In the genomic region with DNA sequence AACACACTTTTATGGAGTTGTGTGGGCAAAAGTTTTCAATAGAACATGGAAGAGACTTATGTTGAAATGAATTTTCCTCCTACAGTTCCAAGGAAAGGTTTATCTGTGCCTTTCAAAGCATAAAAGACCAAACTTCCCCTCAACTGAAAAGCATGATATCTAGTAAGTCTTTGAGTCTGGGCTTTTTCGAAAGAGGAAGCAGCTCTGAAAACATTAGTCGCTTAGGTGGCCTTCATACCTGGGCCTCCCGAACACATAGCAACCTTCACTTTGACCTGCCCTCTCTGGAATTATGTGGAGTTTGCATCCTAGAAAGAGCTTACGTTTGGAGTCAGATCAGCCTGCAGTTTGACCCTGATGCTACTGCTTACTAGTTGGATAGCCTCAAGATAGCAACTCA, we compare ENCODE assay signal across 21 cellular contexts.
"Had no signal": no experiment of that assay in that cellular context is flagged by ENCODE, and none has a peak within 500 bp of the region (broad histone marks: within the 10 kb centered on the region; RNA-seq: fewer than 3 reads in every experiment).

No MANE protein-coding gene starts in this region.

- H3K36me3 ChIP-seq: adrenal gland, breast epithelium, left lung, right atrium auricular region had no signal

- FAIRE-seq: astrocyte, frontal cortex had no signal

- ATAC-seq: activated CD8-positive, alpha-beta T cell treated with anti-CD3 and anti-CD28 coated beads for 36 hours; left lung had no signal

- H3K27me3 ChIP-seq: adrenal gland, breast epithelium, left lung, right atrium auricular region had no signal

- H3K4me3 Mint-ChIP-seq: activated CD4-positive, alpha-beta T cell treated with anti-CD3 and anti-CD28 coated beads, Interleukin-2, amount 10 ng/mL, durations not matched to agents 24 days and 14 days; activated CD8-positive, alpha-beta T cell treated with anti-CD3 and anti-CD28 coated beads for 36 hours; activated naive CD4-positive, alpha-beta T cell treated with anti-CD3 and anti-CD28 coated beads, Interleukin-2, amount 50 U/mL, for 24 hours; nephron progenitor cell; stimulated activated naive CD8-positive, alpha-beta T cell treated with anti-CD3 and anti-CD28 coated beads, Interleukin-15, amount 100 ng/mL, for 72 hours; T-helper 1 cell treated with Interleukin-12 subunit alpha and Interleukin-12 subunit beta and Interleukin-4 antibody, amounts not matched to agents 30 μg/mL and 1 μg/mL, for 36 hours had no signal

- H3K9me3 ChIP-seq: adrenal gland, breast epithelium, left lung, right atrium auricular region had no signal

- H3K4me3 ChIP-seq: adrenal gland, breast epithelium, left lung, right atrium auricular region had no signal

- H3K27ac ChIP-seq: adrenal gland, breast epithelium, left lung, right atrium auricular region had no signal

- H3K4me1 ChIP-seq: adrenal gland, breast epithelium, right atrium auricular region had no signal

- H3K27ac Mint-ChIP-seq: activated CD8-positive, alpha-beta T cell treated with anti-CD3 and anti-CD28 coated beads for 36 hours; activated naive CD4-positive, alpha-beta T cell treated with anti-CD3 and anti-CD28 coated beads, Interleukin-2, amount 50 U/mL, for 24 hours; nephron progenitor cell; progenitor cell of endocrine pancreas; stimulated activated naive CD8-positive, alpha-beta T cell treated with anti-CD3 and anti-CD28 coated beads, Interleukin-15, amount 100 ng/mL, for 72 hours had no signal

- DNase-seq: activated CD4-positive, alpha-beta T cell treated with anti-CD3 and anti-CD28 coated beads, Interleukin-2, amount 10 ng/mL, durations not matched to agents 24 days and 14 days; activated CD8-positive, alpha-beta memory T cell treated with anti-CD3 and anti-CD28 coated beads, Interleukin-2, amount 50 U/mL, for 48 hours; activated CD8-positive, alpha-beta T cell treated with anti-CD3 and anti-CD28 coated beads for 36 hours; activated effector memory CD4-positive, alpha-beta T cell treated with anti-CD3 and anti-CD28 coated beads, Interleukin-2, amount 50 U/mL, for 16 hours; activated T-cell treated with anti-CD3 and anti-CD28 coated beads, Interleukin-2, amount 50 U/mL, for 48 hours; adrenal gland; cortex of kidney; effector CD4-positive, alpha-beta T cell; left lung; midbrain; nephron progenitor cell; nucleus accumbens; stimulated activated naive CD8-positive, alpha-beta T cell treated with anti-CD3 and anti-CD28 coated beads, Interleukin-15, amount 100 ng/mL, for 72 hours; trophoblast cell had no signal

- H3K4me1 Mint-ChIP-seq: activated naive CD4-positive, alpha-beta T cell treated with anti-CD3 and anti-CD28 coated beads, Interleukin-2, amount 50 U/mL, for 24 hours had no signal

- H3K9me3 Mint-ChIP-seq: activated CD4-positive, alpha-beta T cell treated with anti-CD3 and anti-CD28 coated beads, Interleukin-2, amount 10 ng/mL, durations not matched to agents 24 days and 14 days; activated CD8-positive, alpha-beta T cell treated with anti-CD3 and anti-CD28 coated beads for 36 hours; activated naive CD4-positive, alpha-beta T cell treated with anti-CD3 and anti-CD28 coated beads, Interleukin-2, amount 50 U/mL, for 24 hours; nephron progenitor cell; stimulated activated naive CD8-positive, alpha-beta T cell treated with anti-CD3 and anti-CD28 coated beads, Interleukin-15, amount 100 ng/mL, for 72 hours; T-helper 1 cell treated with Interleukin-12 subunit alpha and Interleukin-12 subunit beta and Interleukin-4 antibody, amounts not matched to agents 30 μg/mL and 1 μg/mL, for 36 hours had no signal
